14 cellular contexts compared by ENCODE assay signal in the genomic region with DNA sequence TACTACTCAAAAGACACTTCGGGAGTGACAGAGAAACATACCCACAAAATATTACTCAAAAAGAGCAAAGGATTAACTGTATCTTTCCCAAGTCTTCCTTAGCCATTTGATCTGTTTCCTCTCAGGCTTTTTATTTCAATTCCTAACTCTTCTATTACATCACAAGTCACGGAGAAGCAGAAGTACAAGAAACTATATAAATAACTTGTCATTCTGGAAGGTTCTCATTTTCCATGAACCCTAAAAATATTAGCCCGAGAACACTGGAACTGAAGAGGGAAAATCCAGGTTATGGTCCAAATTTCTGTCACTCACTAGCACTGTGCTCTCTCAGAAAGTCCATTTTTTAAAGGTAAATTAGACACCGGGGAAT.
DNase-seq lines count a peak whose midpoint lies in the region; TF ChIP-seq lines count a peak whose summit lies in the region.
"Had no signal": no experiment of that assay in that cellular context is flagged by ENCODE, and none has a peak within 500 bp of the region (broad histone marks: within the 10 kb centered on the region; RNA-seq: fewer than 3 reads in every experiment).

No MANE protein-coding gene starts in this region.

- H3K9me3 Mint-ChIP-seq in MCF 10A (ENCODE audit: unreplicated experiment) (no peaks in the 10 kb centered on the region), endothelial cell (ENCODE audit: unreplicated experiment) (no peaks in the 10 kb centered on the region)
- H3K9me3 Mint-ChIP-seq: H9 had no signal

- H3K27me3 ChIP-seq in breast epithelium, result no peaks in the 10 kb centered on the region
- no peaks in the 10 kb centered on the region for H3K27me3 ChIP-seq in muscle layer of duodenum (ENCODE audit: low read depth, low read length)
- H3K27me3 ChIP-seq in tibial artery, result no peaks in the 10 kb centered on the region

- no peak overlapping the region for H3K27ac Mint-ChIP-seq in MCF 10A (ENCODE audit: low read depth, unreplicated experiment)
- H3K27ac Mint-ChIP-seq in endothelial cell (ENCODE audit: unreplicated experiment), result peak overlapping the region; percentile 87

- H3K36me3 ChIP-seq in breast epithelium, result no peaks in the 10 kb centered on the region
- no peaks in the 10 kb centered on the region for H3K36me3 ChIP-seq in muscle layer of duodenum (ENCODE audit: control insufficient read depth in 1 of 2, insufficient read depth in 2 of 2, low read length in 2 of 2)
- H3K36me3 ChIP-seq in tibial artery, result peaks cover 0 to 15% (median 7%) of the 10 kb centered on the region in 3 donors
- H3K36me3 ChIP-seq: SJCRH30 had no signal

- H3K27ac ChIP-seq in breast epithelium, result peak overlapping the region; percentile 48
- H3K27ac ChIP-seq in muscle layer of duodenum (ENCODE audit: low read length), result peak overlapping the region; percentile 41
- peak overlapping the region; percentile 3 to 20 for H3K27ac ChIP-seq in tibial artery
- H3K27ac ChIP-seq: KMS-11, SJCRH30 had no signal

- POLR2A ChIA-PET in MCF 10A (lab: Yijun Ruan, JAX), result no interaction called here

- BruUV-seq in MCF 10A (replicated peaks; lab: Mats Ljungman, UMichigan), result no TSS peak

- H3K36me3 Mint-ChIP-seq in MCF 10A (ENCODE audit: insufficient read depth, unreplicated experiment) (peaks cover 9% of the 10 kb centered on the region), endothelial cell (ENCODE audit: low read depth, unreplicated experiment) (peaks cover 24% of the 10 kb centered on the region)

- H3K4me1 Mint-ChIP-seq in MCF 10A (ENCODE audit: insufficient read depth, unreplicated experiment) (peaks cover 6% of the 10 kb centered on the region), endothelial cell (ENCODE audit: unreplicated experiment) (peaks cover 37% of the 10 kb centered on the region)

- no peak for TF ChIP-seq POLR2A in breast epithelium (IDR thresholded peaks at IDR 0.05)

- CTCF ChIA-PET in MCF 10A (lab: Yijun Ruan, JAX), result interaction anchor here (0.6 to 1.3 kb wide), 2 partner anchors 476 to 801 kb away, joined by 4 read pairs; no protein-coding TSS in a partner anchor

- no peak for DNase-seq in breast epithelium (ENCODE audit: low spot score in 2 of 2)
- no peak for DNase-seq in MCF 10A (ENCODE audit: unreplicated experiment)
- no peak for DNase-seq in endothelial cell (ENCODE audit: low spot score)
- DNase-seq in tibial artery, result no peak
- no peak for DNase-seq in RPMI8226
- DNase-seq in NCI-H1105 treated with DMSO at 0.1 percent for 48 hours (lab: John Stamatoyannopoulos, UW), result no peak
- DNase-seq in NAMALWA (ENCODE audit: low spot score), result no peak
- DNase-seq: 8988T, Caco-2, H9, NCI-H345, SJCRH30 had no signal

- no peak for TF ChIP-seq CTCF in breast epithelium (IDR thresholded peaks at IDR 0.05)
- TF ChIP-seq CTCF in MCF 10A (IDR thresholded peaks at IDR 0.05; ENCODE audit: unreplicated experiment), result no peak
- no peak for TF ChIP-seq CTCF in endothelial cell (IDR thresholded peaks at IDR 0.05; ENCODE audit: unreplicated experiment)
- no peak for TF ChIP-seq CTCF in tibial artery (IDR thresholded peaks at IDR 0.05)

- intact Hi-C loops in breast epithelium (cut with DNase I; ENCODE audit: low total_unique reads), result no loop called here
- intact Hi-C loops in MCF 10A (cut with micrococcal nuclease), result no loop called here
- intact Hi-C loops in tibial artery (cut with DNase I; ENCODE audit: low total_unique reads), result loop anchor here (10.0 kb wide), 1 partner anchor 390 kb away; no protein-coding TSS in a partner anchor

- H3K4me1 ChIP-seq in breast epithelium (no peaks in the 10 kb centered on the region), muscle layer of duodenum (ENCODE audit: control insufficient read depth in 1 of 2, insufficient read depth in 2 of 2, low read length in 2 of 2) (peaks cover 22 to 45% of the 10 kb centered on the region in 2 donors), tibial artery (peaks cover 0 to 36% (median 18%) of the 10 kb centered on the region in 4 donors)
- H3K4me1 ChIP-seq: Caco-2, SJCRH30 had no signal

- H3K4me3 Mint-ChIP-seq in MCF 10A (ENCODE audit: unreplicated experiment), result no peak overlapping the region
- no peak overlapping the region for H3K4me3 Mint-ChIP-seq in endothelial cell (ENCODE audit: unreplicated experiment)
- H3K4me3 Mint-ChIP-seq: H9 had no signal

- H3K27me3 Mint-ChIP-seq in MCF 10A (ENCODE audit: insufficient read depth, unreplicated experiment) (no peaks in the 10 kb centered on the region), endothelial cell (ENCODE audit: unreplicated experiment) (peaks cover 3% of the 10 kb centered on the region)

- no peaks in the 10 kb centered on the region for H3K9me3 ChIP-seq in breast epithelium
- no peaks in the 10 kb centered on the region for H3K9me3 ChIP-seq in muscle layer of duodenum (ENCODE audit: control insufficient read depth in 1 of 2, low read length in 2 of 2)
- no peaks in the 10 kb centered on the region for H3K9me3 ChIP-seq in tibial artery
- H3K9me3 ChIP-seq: Caco-2, SJCRH30 had no signal

- H3K4me3 ChIP-seq in breast epithelium (no peak overlapping the region), muscle layer of duodenum (ENCODE audit: low read depth in 1 of 2, low read length in 2 of 2) (peak overlapping the region in 1 of 2 donors; percentile 22), tibial artery (no peak overlapping the region)
- H3K4me3 ChIP-seq: SJCRH30 had no signal
